8 cellular contexts compared by ENCODE assay signal in the genomic region with DNA sequence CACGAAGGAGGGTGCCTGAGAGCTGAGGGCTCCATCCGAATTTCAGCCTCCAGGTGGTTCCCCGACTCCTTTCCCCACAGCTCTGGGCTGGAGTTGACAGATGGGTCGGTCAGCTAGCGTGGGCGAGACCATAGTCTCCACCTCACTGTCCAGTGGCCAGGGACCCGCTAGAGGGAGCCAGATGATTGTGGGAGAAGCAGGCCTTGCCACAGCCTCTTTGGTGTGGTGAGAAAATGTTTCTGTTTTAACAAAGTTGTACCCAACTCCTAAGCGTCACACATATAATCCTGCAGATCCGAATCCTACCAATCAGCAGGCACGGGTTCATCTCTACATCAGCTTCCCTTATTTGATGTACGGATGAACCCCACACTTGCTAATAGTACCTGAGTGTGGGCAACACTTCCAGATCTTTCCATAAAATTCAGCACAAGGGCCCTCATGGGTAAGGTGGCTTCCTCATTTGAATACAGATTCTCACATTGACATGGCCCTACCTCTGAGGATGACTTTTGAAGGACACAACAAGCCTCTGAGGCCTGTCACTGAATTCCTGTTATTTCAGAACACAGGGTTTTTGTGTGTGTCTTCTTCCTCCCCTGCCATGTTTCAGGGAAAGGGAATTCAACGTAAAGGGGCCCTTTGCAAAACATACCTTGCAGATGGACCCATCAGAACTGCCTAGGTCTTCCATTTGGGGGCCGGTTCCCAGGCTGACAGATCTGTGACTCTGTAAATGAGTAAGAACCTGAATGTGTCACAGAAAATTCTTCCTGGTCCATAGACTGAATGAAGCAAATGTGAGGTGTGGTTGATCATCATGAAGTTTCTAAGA.
DNase-seq lines count a peak whose midpoint lies in the region; ATAC-seq and TF ChIP-seq lines count a peak whose summit lies in the region.

No MANE protein-coding gene starts in this region.

- ATAC-seq in GM21526 (IDR thresholded peaks at IDR 0.05; ENCODE audit: low FRiP score, unreplicated experiment) (peak; percentile 66), Panc1 (peak; percentile 99)

- intact Hi-C loops in Panc1 (cut with micrococcal nuclease; ENCODE audit: unreplicated experiment) = no loop called here

- H3K27ac ChIP-seq in Panc1 (ENCODE audit: low read length) = no peak overlapping the region

- in situ Hi-C loops in Panc1 (cut with HindIII; ENCODE audit: low pct_unique_long_range_greater_than_20kb, low sequenced_read_pairs) = no loop called here

- peak; percentile 85 for DNase-seq in DMS53 (lab: John Stamatoyannopoulos, UW)
- DNase-seq in HUDEP-2 (lab: John Stamatoyannopoulos, UW; ENCODE audit: unreplicated experiment in 76 of 76) = peak in 64 of 76 experiments; percentile 19 to 87 (median 54)
- DNase-seq in Panc1 (ENCODE audit: low read depth, low spot score) = peak; percentile 64
- DNase-seq in activated T-helper 1 cell treated with Interleukin-2 at 50 U/mL for 16 hours (ENCODE audit: low read depth) = peak; percentile 61
- peak; percentile 64 for DNase-seq in fibroblast of the conjunctiva (ENCODE audit: low read depth)
- DNase-seq in non-pigmented ciliary epithelial cell (ENCODE audit: low read depth) = peak; percentile 64
- DNase-seq in superior temporal gyrus (ENCODE audit: extremely low spot score) = peak; percentile 85

- H3K4me3 ChIP-seq in Panc1 (ENCODE audit: low read depth in 2 of 2, low read length in 2 of 2) = no peak overlapping the region

- no peaks in the 10 kb centered on the region for H3K36me3 ChIP-seq in Panc1 (ENCODE audit: control insufficient read depth, insufficient read depth, low read length)

- no peaks in the 10 kb centered on the region; the same call in 1 of the 2 replicates for H3K4me1 ChIP-seq in Panc1 (ENCODE audit: control insufficient read depth, insufficient read depth, low read length)

- POLR2A ChIA-PET in Panc1 (lab: Charles Lee) = no interaction called here

- BruUV-seq in Panc1 (replicated peaks; lab: Mats Ljungman, UMichigan) = no TSS peak

- peak; percentile 96 for TF ChIP-seq CTCF in Panc1 (IDR thresholded peaks at IDR 0.05)

- H3K9me3 ChIP-seq in Panc1 (ENCODE audit: control insufficient read depth, insufficient read depth, low read depth, low read length) = no peaks in the 10 kb centered on the region

- no peaks in the 10 kb centered on the region; the same call in 1 of the 2 replicates for H3K27me3 ChIP-seq in Panc1 (ENCODE audit: control insufficient read depth, insufficient read depth, low read length)

- CTCF ChIA-PET in Panc1 (lab: Charles Lee) = interaction anchor here (0.6 to 1.0 kb wide), 4 partner anchors 10 to 1248 kb away, joined by 3 to 13 read pairs (median 4); no protein-coding TSS in a partner anchor
